Comparison of ENCODE assay signal across 15 cellular contexts in genomic region chr4:180541678-180542077, GRCh38.
DNase-seq lines count a peak whose midpoint lies in the region; ATAC-seq, FAIRE-seq and TF ChIP-seq lines count a peak whose summit lies in the region.
"Had no signal": no experiment of that assay in that cellular context is flagged by ENCODE, and none has a peak within 500 bp of the region (broad histone marks: within the 10 kb centered on the region; RNA-seq: fewer than 3 reads in every experiment).

No MANE protein-coding gene starts in this region.

- no peak overlapping the region for H2BK5ac ChIP-seq in H1 (ENCODE audit: low read depth, low read length)

- FAIRE-seq in H1 (lab: Jason Lieb, UNC): no peak
- FAIRE-seq: GM12892 had no signal

- DNase-seq in GM23338 (ENCODE audit: low spot score): peak; percentile 36
- no peak for DNase-seq in H1 (ENCODE audit: low read depth in 1 of 2, low spot score in 2 of 2)
- DNase-seq in neural crest cell (ENCODE audit: low read depth, low spot score): no peak
- no peak for DNase-seq in left ventricle myocardium superior
- no peak for DNase-seq in breast epithelium (ENCODE audit: low spot score in 2 of 2)
- DNase-seq: 8988T; AML-193; Caco-2; CD8-positive, alpha-beta memory T cell; DND-41; GDM1 had no signal

- H3K27me3 ChIP-seq in GM23338 (ENCODE audit: insufficient read depth) (no peaks in the 10 kb centered on the region), HUES64 (ENCODE audit: insufficient read depth, low read length) (no peaks in the 10 kb centered on the region), H1 (replicated peaks in 1 of 4; ENCODE audit: control insufficient read depth in 3 of 4, extremely low read depth in 1 of 4, insufficient read depth in 3 of 4, low read length in 3 of 4) (no peaks in the 10 kb centered on the region), breast epithelium (no peaks in the 10 kb centered on the region)
- H3K27me3 ChIP-seq: BLaER1 had no signal

- ATAC-seq in GM23338 (peak; percentile 81), GM21423 (IDR thresholded peaks at IDR 0.05; ENCODE audit: unreplicated experiment) (no peak), left ventricle myocardium superior (no peak)

- no peak overlapping the region for H2BK15ac ChIP-seq in H1 (ENCODE audit: low read length)

- no peak overlapping the region for H4K8ac ChIP-seq in H1 (ENCODE audit: extremely low read depth, insufficient read depth, low read length)

- H3K18ac ChIP-seq in H1 (ENCODE audit: extremely low read depth, low read length): no peak overlapping the region; the same call in 1 of the 2 replicates

- no peak overlapping the region for H3K23ac ChIP-seq in H1 (ENCODE audit: insufficient read length)

- no peak for TF ChIP-seq CTCF in GM23338 (conservative IDR thresholded peaks at IDR 0.05; ENCODE audit: low read depth in 2 of 2)
- no peak for TF ChIP-seq CTCF in H1 (IDR thresholded peaks at IDR 0.05; ENCODE audit: control extremely low read depth in 1 of 3, insufficient read depth in 1 of 3, low read depth in 1 of 3, low read length in 3 of 3)
- TF ChIP-seq CTCF in neural crest cell (conservative IDR thresholded peaks at IDR 0.05): no peak
- no peak for TF ChIP-seq CTCF in breast epithelium (IDR thresholded peaks at IDR 0.05)

- H3K79me1 ChIP-seq in H1 (ENCODE audit: low read depth, low read length): no peaks in the 10 kb centered on the region

- H3K27ac ChIP-seq in GM23338 (ENCODE audit: low read depth) (peak overlapping the region; percentile 52), HUES64 (ENCODE audit: low read depth, low read length) (peak overlapping the region; percentile 77), H1 (ENCODE audit: low read depth, low read length) (no peak overlapping the region), breast epithelium (no peak overlapping the region)
- H3K27ac ChIP-seq: BLaER1 had no signal

- H3F3A ChIP-seq in GM23338 (replicated peaks; ENCODE audit: low read depth): no peaks in the 10 kb centered on the region

- POLR2A ChIA-PET in H1 (lab: Charles Lee; ENCODE audit: partially characterized antibody): no interaction called here

- H3K4me3 ChIP-seq in GM23338 (peak overlapping the region; percentile 15), HUES64 (ENCODE audit: low read length) (peak overlapping the region; percentile 8; the same call in 1 of the 2 replicates), H1 (ENCODE audit: extremely low read depth in 1 of 4, insufficient read depth in 2 of 4, low read depth in 3 of 4, low read length in 4 of 4) (peak overlapping the region in 1 of 4 experiments; percentile 31; a peak in 2 of 8 replicates), breast epithelium (no peak overlapping the region)
- H3K4me3 ChIP-seq: BLaER1 had no signal

- H3K9ac ChIP-seq in HUES64 (ENCODE audit: low read depth, low read length): no peak overlapping the region
- H3K9ac ChIP-seq in H1 (replicated peaks in 1 of 4; ENCODE audit: extremely low read depth in 1 of 4, low read depth in 3 of 4, low read length in 3 of 4): no peak overlapping the region
- H3K9ac ChIP-seq: BLaER1 had no signal

- H3K4me1 ChIP-seq in GM23338 (ENCODE audit: insufficient read depth) (peaks cover 50% of the 10 kb centered on the region), HUES64 (ENCODE audit: insufficient read depth, low read length) (peaks cover 56% of the 10 kb centered on the region), H1 (replicated peaks in 1 of 4; ENCODE audit: control insufficient read depth in 3 of 4, insufficient read depth in 4 of 4, low read length in 3 of 4) (peaks cover 4 to 17% (median 11%) of the 10 kb centered on the region in 4 experiments; a peak in 4 of 7 replicates), breast epithelium (no peaks in the 10 kb centered on the region)
- H3K4me1 ChIP-seq: BLaER1, Caco-2 had no signal

- H4K91ac ChIP-seq in H1 (replicated peaks; ENCODE audit: insufficient read length, low read length): no peak overlapping the region

- TF ChIP-seq POLR2A in H1 (IDR thresholded peaks at IDR 0.05; ENCODE audit: control extremely low read depth in 1 of 2, low read depth in 2 of 2, low read length in 2 of 2) (no peak), breast epithelium (IDR thresholded peaks at IDR 0.05) (no peak)

- H3K36me3 ChIP-seq in GM23338 (ENCODE audit: insufficient read depth) (no peaks in the 10 kb centered on the region), HUES64 (ENCODE audit: insufficient read depth, low read length) (no peaks in the 10 kb centered on the region), H1 (ENCODE audit: control insufficient read depth in 2 of 4, insufficient read depth in 4 of 4, low read length in 3 of 4) (no peaks in the 10 kb centered on the region), breast epithelium (no peaks in the 10 kb centered on the region)
- H3K36me3 ChIP-seq: BLaER1 had no signal

- H3K27me3 Mint-ChIP-seq in GM23338 (ENCODE audit: insufficient read depth, low read depth, poor library complexity) (peaks cover 2% of the 10 kb centered on the region), neural crest cell (ENCODE audit: low read depth) (no peaks in the 10 kb centered on the region)
- H3K27me3 Mint-ChIP-seq: CD8-positive, alpha-beta memory T cell had no signal

- H3K4me1 Mint-ChIP-seq in GM23338 (peaks cover 53% of the 10 kb centered on the region), neural crest cell (peaks cover 17% of the 10 kb centered on the region)
- H3K4me1 Mint-ChIP-seq: CD8-positive, alpha-beta memory T cell had no signal

- no peaks in the 10 kb centered on the region for H3K9me3 Mint-ChIP-seq in GM23338
- H3K9me3 Mint-ChIP-seq in neural crest cell: peaks cover 4% of the 10 kb centered on the region

- H3K4me2 ChIP-seq in GM23338: peak overlapping the region; percentile 43
- peak overlapping the region; percentile 21 to 29; a peak in 3 of 4 replicates for H3K4me2 ChIP-seq in H1 (ENCODE audit: insufficient read depth in 1 of 2, low read depth in 2 of 2, low read length in 2 of 2)
- H3K4me2 ChIP-seq: BLaER1 had no signal

- H3K36me3 Mint-ChIP-seq in GM23338 (ENCODE audit: low read depth) (no peaks in the 10 kb centered on the region), neural crest cell (ENCODE audit: low read depth) (no peaks in the 10 kb centered on the region)
- H3K36me3 Mint-ChIP-seq: CD8-positive, alpha-beta memory T cell had no signal

- intact Hi-C loops in left ventricle myocardium superior (cut with micrococcal nuclease) (no loop called here), breast epithelium (cut with DNase I; ENCODE audit: low total_unique reads) (no loop called here)

- no peaks in the 10 kb centered on the region for H3K9me2 ChIP-seq in GM23338 (ENCODE audit: insufficient read depth)

- H3K9me3 ChIP-seq in HUES64 (ENCODE audit: insufficient read depth, low read depth, low read length): no peaks in the 10 kb centered on the region
- H3K9me3 ChIP-seq in H1 (ENCODE audit: insufficient read depth in 2 of 2, low read depth in 1 of 2, low read length in 1 of 2): no peaks in the 10 kb centered on the region
- H3K9me3 ChIP-seq in breast epithelium: no peaks in the 10 kb centered on the region
- H3K9me3 ChIP-seq: BLaER1, Caco-2 had no signal

- H3K27ac Mint-ChIP-seq in GM23338 (peak overlapping the region; percentile 92), neural crest cell (ENCODE audit: unreplicated experiment) (peak overlapping the region; percentile 70)
- H3K27ac Mint-ChIP-seq: CD8-positive, alpha-beta memory T cell had no signal

- no peak for TF ChIP-seq RAD21 in H1 (IDR thresholded peaks at IDR 0.05 in 1 of 2, conservative IDR thresholded peaks at IDR 0.05 in 1 of 2; ENCODE audit: low read depth in 2 of 2, low read length in 2 of 2)

- H3K79me2 ChIP-seq in GM23338 (replicated peaks; ENCODE audit: insufficient read depth) (no peaks in the 10 kb centered on the region), H1 (ENCODE audit: control insufficient read depth in 1 of 2, insufficient read depth in 2 of 2, low read length in 2 of 2) (no peaks in the 10 kb centered on the region)

- no peak for TF ChIP-seq EP300 in H1 (IDR thresholded peaks at IDR 0.05; ENCODE audit: borderline replicate concordance in 1 of 2, low read depth in 2 of 2, low read length in 2 of 2)

- no peak overlapping the region for H3K14ac ChIP-seq in H1 (ENCODE audit: insufficient read length)

- no peaks in the 10 kb centered on the region for H4K20me1 ChIP-seq in GM23338 (replicated peaks; ENCODE audit: insufficient read depth)
- H4K20me1 ChIP-seq in H1 (replicated peaks in 1 of 2; ENCODE audit: control insufficient read depth in 1 of 2, insufficient read depth in 2 of 2, low read length in 2 of 2): no peaks in the 10 kb centered on the region
- H4K20me1 ChIP-seq: BLaER1 had no signal

- H4K5ac ChIP-seq in H1 (ENCODE audit: insufficient read length, low read depth, low read length): peak overlapping the region; percentile 95

- no peak overlapping the region for H2BK120ac ChIP-seq in H1 (replicated peaks; ENCODE audit: low read depth, low read length)

- no peak overlapping the region for H3K4ac ChIP-seq in H1 (replicated peaks; ENCODE audit: insufficient read length, low read depth, low read length)

- CTCF ChIA-PET in H1 (lab: Charles Lee; ENCODE audit: partially characterized antibody): interaction anchor here (0.6 to 3.2 kb wide), 4 partner anchors 16 to 139 kb away, joined by 3 to 23 read pairs (median 4); no protein-coding TSS in a partner anchor

- H3K4me3 Mint-ChIP-seq in GM23338 (peak overlapping the region; percentile 52), neural crest cell (no peak overlapping the region)
- H3K4me3 Mint-ChIP-seq: CD8-positive, alpha-beta memory T cell had no signal

- H3K56ac ChIP-seq in H1 (replicated peaks; ENCODE audit: insufficient read length, low read depth, low read length): no peak overlapping the region

- H2BK20ac ChIP-seq in H1 (ENCODE audit: low read length): no peak overlapping the region

- no peak overlapping the region for H2BK12ac ChIP-seq in H1 (ENCODE audit: low read depth, low read length)

- H2AFZ ChIP-seq in GM23338: no peak overlapping the region
- no peak overlapping the region for H2AFZ ChIP-seq in H1 (ENCODE audit: low read length)

- no peak overlapping the region for H2AK5ac ChIP-seq in H1 (ENCODE audit: low read depth, low read length)

- no peaks in the 10 kb centered on the region for H3K23me2 ChIP-seq in H1 (ENCODE audit: low read depth, low read length)

TF ChIP-seq in H1, 55 proteins besides CTCF, POLR2A, EP300 and RAD21:
- TF ChIP-seq RXRA (IDR thresholded peaks at IDR 0.05; ENCODE audit: insufficient read depth, low read depth, low read length) (no peak), BRCA1 (IDR thresholded peaks at IDR 0.05; ENCODE audit: low read depth, low read length) (no peak), JUND (IDR thresholded peaks at IDR 0.05; ENCODE audit: low read length) (no peak)
TF ChIP-seq in H1: peak in this region for 0.

Comparison
In these comparisons a context has a peak if more than half of its experiments do, and no peak if none do; other contexts are left out.
1. H3K27ac ChIP-seq: peak in GM23338 (single experiment) and HUES64 (single experiment); none in H1 (single experiment) and breast epithelium (0 of 2).
2. H3K4me3 ChIP-seq: peak in GM23338 (single experiment) and HUES64 (single experiment); none in breast epithelium (0 of 3).